ENCODE assay signal across 1 cellular context in genomic region chr5:31663519-31663918, GRCh38.
TF ChIP-seq lines count a peak whose summit lies in the region.

No MANE protein-coding gene starts in this region.

TF ChIP-seq in HepG2, 621 proteins besides CTCF, POLR2A, EP300 and RAD21 (continued from another document):
- TF ChIP-seq HOMEZ (CRISPR knock-in tag; IDR thresholded peaks at IDR 0.05; ENCODE audit: low read depth): no peak
- TF ChIP-seq ZNF468 (CRISPR knock-in tag; IDR thresholded peaks at IDR 0.05): no peak
TF ChIP-seq in HepG2: peak in this region for 0.
